In genomic region chr5:150190987-150191386, GRCh38 we compare ENCODE assay signal across 26 cellular contexts. TPM values are rescaled to one million over a fixed set of nuclear protein-coding genes. Genes with fewer than 3 reads are reported as not detected.
"Had no signal": no experiment of that assay in that cellular context is flagged by ENCODE, and none has a peak within 500 bp of the region (broad histone marks: within the 10 kb centered on the region; RNA-seq: fewer than 3 reads in every experiment).

No MANE protein-coding gene starts in this region.

- H3K4me3 ChIP-seq: SJSA1 had no signal

- H3K36me3 ChIP-seq: Peyer's patch, SJSA1 had no signal

- H3K27ac Mint-ChIP-seq: activated B cell treated with CpG ODN at 0.5 μM for 24 hours; activated CD4-positive, alpha-beta memory T cell treated with anti-CD3 and anti-CD28 coated beads for 36 hours; activated CD4-positive, alpha-beta T cell treated with anti-CD3 and anti-CD28 coated beads, Interleukin-2, amount 10 ng/mL, durations not matched to agents 24 days and 14 days; activated naive CD4-positive, alpha-beta T cell treated with anti-CD3 and anti-CD28 coated beads, Interleukin-2, amount 10 ng/mL, durations not matched to agents 7 days and 5 days; activated naive CD8-positive, alpha-beta T cell treated with anti-CD3 and anti-CD28 coated beads for 36 hours; activated T-cell treated with anti-CD3 and anti-CD28 coated beads, Interleukin-2, amount 50 U/mL, for 72 hours; activated T-helper 2 cell treated with anti-CD3 and anti-CD28 coated beads, Interferon-gamma antibody, Interleukin-2, Interleukin-4, amounts not matched to agents 10 μg/mL and 5 μg/mL and 100 μg/mL, durations not matched to agents 14 hours and 24 hours and 36 hours; T-helper 1 cell treated with Interleukin-12 subunit alpha and Interleukin-12 subunit beta and Interleukin-4 antibody, amounts not matched to agents 30 μg/mL and 1 μg/mL, for 36 hours had no signal

- H3K36me3 Mint-ChIP-seq: activated CD4-positive, alpha-beta memory T cell treated with anti-CD3 and anti-CD28 coated beads for 36 hours; activated naive CD4-positive, alpha-beta T cell treated with anti-CD3 and anti-CD28 coated beads, Interleukin-2, amount 10 ng/mL, durations not matched to agents 7 days and 5 days; activated naive CD8-positive, alpha-beta T cell treated with anti-CD3 and anti-CD28 coated beads for 36 hours had no signal

- H3K4me3 Mint-ChIP-seq: activated B cell treated with CpG ODN at 0.5 μM for 24 hours; activated CD4-positive, alpha-beta memory T cell treated with anti-CD3 and anti-CD28 coated beads for 36 hours; activated CD4-positive, alpha-beta T cell treated with anti-CD3 and anti-CD28 coated beads, Interleukin-2, amount 10 ng/mL, durations not matched to agents 24 days and 14 days; activated naive CD4-positive, alpha-beta T cell treated with anti-CD3 and anti-CD28 coated beads, Interleukin-2, amount 10 ng/mL, durations not matched to agents 7 days and 5 days; activated naive CD8-positive, alpha-beta T cell treated with anti-CD3 and anti-CD28 coated beads for 36 hours; activated T-cell treated with anti-CD3 and anti-CD28 coated beads, Interleukin-2, amount 50 U/mL, for 72 hours; T-helper 1 cell treated with Interleukin-12 subunit alpha and Interleukin-12 subunit beta and Interleukin-4 antibody, amounts not matched to agents 30 μg/mL and 1 μg/mL, for 36 hours had no signal

- H3K4me2 ChIP-seq: KMS-11 had no signal

- H3K9me3 ChIP-seq: Peyer's patch, SJSA1 had no signal

- ATAC-seq: activated T-cell treated with anti-CD3 and anti-CD28 coated beads, Interleukin-2, amount 50 U/mL, for 72 hours; SK-N-SH treated with all-trans-retinoic acid at 6 μM for 48 hours had no signal

- H3K27me3 ChIP-seq: Peyer's patch had no signal

- H3K9me3 Mint-ChIP-seq: activated B cell treated with CpG ODN at 0.5 μM for 24 hours; activated CD4-positive, alpha-beta memory T cell treated with anti-CD3 and anti-CD28 coated beads for 36 hours; activated CD4-positive, alpha-beta T cell treated with anti-CD3 and anti-CD28 coated beads, Interleukin-2, amount 10 ng/mL, durations not matched to agents 24 days and 14 days; activated naive CD4-positive, alpha-beta T cell treated with anti-CD3 and anti-CD28 coated beads, Interleukin-2, amount 10 ng/mL, durations not matched to agents 7 days and 5 days; activated naive CD8-positive, alpha-beta T cell treated with anti-CD3 and anti-CD28 coated beads for 36 hours; activated T-cell treated with anti-CD3 and anti-CD28 coated beads, Interleukin-2, amount 50 U/mL, for 72 hours; activated T-helper 2 cell treated with anti-CD3 and anti-CD28 coated beads, Interferon-gamma antibody, Interleukin-2, Interleukin-4, amounts not matched to agents 10 μg/mL and 5 μg/mL and 100 μg/mL, durations not matched to agents 14 hours and 24 hours and 36 hours; T-helper 1 cell treated with Interleukin-12 subunit alpha and Interleukin-12 subunit beta and Interleukin-4 antibody, amounts not matched to agents 30 μg/mL and 1 μg/mL, for 36 hours had no signal

- H3K4me1 Mint-ChIP-seq: activated B cell treated with CpG ODN at 0.5 μM for 24 hours; activated CD4-positive, alpha-beta T cell treated with anti-CD3 and anti-CD28 coated beads, Interleukin-2, amount 10 ng/mL, durations not matched to agents 24 days and 14 days; activated naive CD4-positive, alpha-beta T cell treated with anti-CD3 and anti-CD28 coated beads, Interleukin-2, amount 10 ng/mL, durations not matched to agents 7 days and 5 days; activated naive CD8-positive, alpha-beta T cell treated with anti-CD3 and anti-CD28 coated beads for 36 hours had no signal

- DNase-seq: activated B cell treated with CpG ODN at 0.5 μM for 24 hours; activated CD4-positive, alpha-beta memory T cell treated with anti-CD3 and anti-CD28 coated beads for 36 hours; activated CD4-positive, alpha-beta T cell treated with anti-CD3 and anti-CD28 coated beads for 1 hour; activated CD4-positive, alpha-beta T cell treated with anti-CD3 and anti-CD28 coated beads, Interleukin-2, amount 10 ng/mL, durations not matched to agents 24 days and 14 days; activated gamma-delta T cell treated with Interleukin-2 at 50 U/mL for 16 hours; activated naive CD4-positive, alpha-beta T cell treated with anti-CD3 and anti-CD28 coated beads, Interleukin-2, amount 10 ng/mL, durations not matched to agents 7 days and 5 days; activated naive CD8-positive, alpha-beta T cell treated with anti-CD3 and anti-CD28 coated beads for 36 hours; activated T-cell treated with anti-CD3 and anti-CD28 coated beads, Interleukin-2, amount 50 U/mL, for 72 hours; NCI-H1092; NCI-H1417; NCI-H1930; NCI-H345; NCI-H510A; NCI-H526 treated with DMSO at 0.1 percent for 48 hours; NCI-H82; SHP77; SW 1271 had no signal

- H3K27ac ChIP-seq: KMS-11, Peyer's patch, SJSA1 had no signal

RNA-seq across cellular contexts. Expression of gene SLC6A7, which starts 1.1 kb away (rescaled TPM):
- total RNA-seq: activated B cell treated with CpG ODN at 0.5 μM for 24 hours; activated CD4-positive, alpha-beta memory T cell treated with anti-CD3 and anti-CD28 coated beads for 36 hours; activated CD4-positive, alpha-beta T cell treated with anti-CD3 and anti-CD28 coated beads, Interleukin-2, amount 10 ng/mL, durations not matched to agents 24 days and 14 days; activated CD8-positive, alpha-beta memory T cell treated with anti-CD3 and anti-CD28 coated beads for 36 hours; activated naive CD8-positive, alpha-beta T cell treated with anti-CD3 and anti-CD28 coated beads for 36 hours; activated T-cell treated with anti-CD3 and anti-CD28 coated beads, Interleukin-2, amount 50 U/mL, for 72 hours; activated T-helper 2 cell treated with anti-CD3 and anti-CD28 coated beads, Interferon-gamma antibody, Interleukin-2, Interleukin-4, amounts not matched to agents 10 μg/mL and 5 μg/mL and 100 μg/mL, durations not matched to agents 14 hours and 24 hours and 36 hours; MCF 10A; OCI-LY7; SJSA1 had no signal

RNA-seq across cellular contexts. Expression of gene CDX1, which starts 24.4 kb away (rescaled TPM):
- total RNA-seq: activated B cell treated with CpG ODN at 0.5 μM for 24 hours; activated CD4-positive, alpha-beta memory T cell treated with anti-CD3 and anti-CD28 coated beads for 36 hours; activated CD4-positive, alpha-beta T cell treated with anti-CD3 and anti-CD28 coated beads, Interleukin-2, amount 10 ng/mL, durations not matched to agents 24 days and 14 days; activated CD8-positive, alpha-beta memory T cell treated with anti-CD3 and anti-CD28 coated beads for 36 hours; activated naive CD8-positive, alpha-beta T cell treated with anti-CD3 and anti-CD28 coated beads for 36 hours; activated T-cell treated with anti-CD3 and anti-CD28 coated beads, Interleukin-2, amount 50 U/mL, for 72 hours; activated T-helper 2 cell treated with anti-CD3 and anti-CD28 coated beads, Interferon-gamma antibody, Interleukin-2, Interleukin-4, amounts not matched to agents 10 μg/mL and 5 μg/mL and 100 μg/mL, durations not matched to agents 14 hours and 24 hours and 36 hours; MCF 10A; OCI-LY7 had no signal
